In genomic region chr3:53131136-53131495, GRCh38 we compare ENCODE assay signal across 8 cellular contexts. TPM values are rescaled to one million over a fixed set of nuclear protein-coding genes. Genes with fewer than 3 reads are reported as not detected.
A peak's percentile ranks its signal among the peaks of the same experiment; 100 is the strongest.
DNase-seq lines count a peak whose midpoint lies in the region; ATAC-seq and TF ChIP-seq lines count a peak whose summit lies in the region.

No MANE protein-coding gene starts in this region.

- H3K4me1 Mint-ChIP-seq in brain: peaks cover 27% of the 10 kb centered on the region

- H3K4me3 ChIP-seq in right atrium auricular region: peak overlapping the region in 1 of 2 donors; percentile 93
- H3K4me3 ChIP-seq in mucosa of stomach (ENCODE audit: low read length): no peak overlapping the region
- H3K4me3 ChIP-seq in vagina: peak overlapping the region in 1 of 2 donors; percentile 84

- H3K27me3 Mint-ChIP-seq in brain: peaks cover 12% of the 10 kb centered on the region

- no peaks in the 10 kb centered on the region for H3K36me3 ChIP-seq in right atrium auricular region
- H3K36me3 ChIP-seq in mucosa of stomach (ENCODE audit: control insufficient read depth, insufficient read depth, low read length): no peaks in the 10 kb centered on the region
- no peaks in the 10 kb centered on the region for H3K36me3 ChIP-seq in vagina

- H3K9ac ChIP-seq in mucosa of stomach (ENCODE audit: low read length): peak overlapping the region; percentile 88

- ATAC-seq in left ventricle myocardium superior (no peak), GM18519 (IDR thresholded peaks at IDR 0.05; ENCODE audit: low FRiP score, unreplicated experiment) (no peak), HG03378 (IDR thresholded peaks at IDR 0.05; ENCODE audit: unreplicated experiment) (no peak)

- H3K9me3 ChIP-seq in right atrium auricular region: no peaks in the 10 kb centered on the region
- no peaks in the 10 kb centered on the region for H3K9me3 ChIP-seq in mucosa of stomach (ENCODE audit: control insufficient read depth, low read length)
- no peaks in the 10 kb centered on the region for H3K9me3 ChIP-seq in vagina

- no peak for DNase-seq in right atrium auricular region (ENCODE audit: low spot score)
- DNase-seq in left ventricle myocardium superior: no peak
- no peak for DNase-seq in vagina (ENCODE audit: extremely low spot score in 2 of 2)
- DNase-seq in NCI-H226: no peak

- peak overlapping the region; percentile 90 to 92 (median 90) for H3K4me3 Mint-ChIP-seq in brain

- TF ChIP-seq CTCF in right atrium auricular region (IDR thresholded peaks at IDR 0.05): no peak
- TF ChIP-seq CTCF in brain (conservative IDR thresholded peaks at IDR 0.05): no peak
- no peak for TF ChIP-seq CTCF in vagina (IDR thresholded peaks at IDR 0.05)

- no peaks in the 10 kb centered on the region for H3K36me3 Mint-ChIP-seq in brain

- TF ChIP-seq POLR2A in vagina (IDR thresholded peaks at IDR 0.05): no peak

- peak overlapping the region; percentile 81 to 89 for H3K27ac ChIP-seq in right atrium auricular region
- H3K27ac ChIP-seq in vagina: peak overlapping the region; percentile 68

- H3K4me1 ChIP-seq in right atrium auricular region (peaks cover 0 to 38% of the 10 kb centered on the region in 2 donors), mucosa of stomach (ENCODE audit: control insufficient read depth, insufficient read depth, low read length) (peaks cover 27% of the 10 kb centered on the region), vagina (peaks cover 28% of the 10 kb centered on the region)

- no peaks in the 10 kb centered on the region for H3K9me3 Mint-ChIP-seq in brain

- H3K27me3 ChIP-seq in right atrium auricular region (no peaks in the 10 kb centered on the region), mucosa of stomach (ENCODE audit: control insufficient read depth, insufficient read depth, low read length) (no peaks in the 10 kb centered on the region), vagina (no peaks in the 10 kb centered on the region)

- intact Hi-C loops in left ventricle myocardium superior (cut with micrococcal nuclease) (no loop called here), vagina (cut with DNase I) (no loop called here)

- peak overlapping the region; percentile 93 to 98 (median 97) for H3K27ac Mint-ChIP-seq in brain

RNA-seq across cellular contexts. Expression of gene RFT1, which starts 0.9 kb away (rescaled TPM):
- 1 to 10 TPM; 6.2 to 6.8 TPM for total RNA-seq in right atrium auricular region
- 8.5 TPM for total RNA-seq in left ventricle myocardium superior
- polyA plus RNA-seq in brain (ENCODE audit: insufficient read depth, low read depth, low replicate concordance): 9.1 TPM
- total RNA-seq in vagina: 13.8 TPM

RNA-seq across cellular contexts. Expression of gene PRKCD, which starts 29.9 kb away (rescaled TPM):
- 10 to 100 TPM; 11.1 to 14.8 TPM for total RNA-seq in right atrium auricular region
- total RNA-seq in left ventricle myocardium superior: 13.2 TPM
- polyA plus RNA-seq in brain (ENCODE audit: insufficient read depth, low read depth, low replicate concordance): 8.6 TPM
- 32.2 TPM for total RNA-seq in vagina
